In the genomic region with DNA sequence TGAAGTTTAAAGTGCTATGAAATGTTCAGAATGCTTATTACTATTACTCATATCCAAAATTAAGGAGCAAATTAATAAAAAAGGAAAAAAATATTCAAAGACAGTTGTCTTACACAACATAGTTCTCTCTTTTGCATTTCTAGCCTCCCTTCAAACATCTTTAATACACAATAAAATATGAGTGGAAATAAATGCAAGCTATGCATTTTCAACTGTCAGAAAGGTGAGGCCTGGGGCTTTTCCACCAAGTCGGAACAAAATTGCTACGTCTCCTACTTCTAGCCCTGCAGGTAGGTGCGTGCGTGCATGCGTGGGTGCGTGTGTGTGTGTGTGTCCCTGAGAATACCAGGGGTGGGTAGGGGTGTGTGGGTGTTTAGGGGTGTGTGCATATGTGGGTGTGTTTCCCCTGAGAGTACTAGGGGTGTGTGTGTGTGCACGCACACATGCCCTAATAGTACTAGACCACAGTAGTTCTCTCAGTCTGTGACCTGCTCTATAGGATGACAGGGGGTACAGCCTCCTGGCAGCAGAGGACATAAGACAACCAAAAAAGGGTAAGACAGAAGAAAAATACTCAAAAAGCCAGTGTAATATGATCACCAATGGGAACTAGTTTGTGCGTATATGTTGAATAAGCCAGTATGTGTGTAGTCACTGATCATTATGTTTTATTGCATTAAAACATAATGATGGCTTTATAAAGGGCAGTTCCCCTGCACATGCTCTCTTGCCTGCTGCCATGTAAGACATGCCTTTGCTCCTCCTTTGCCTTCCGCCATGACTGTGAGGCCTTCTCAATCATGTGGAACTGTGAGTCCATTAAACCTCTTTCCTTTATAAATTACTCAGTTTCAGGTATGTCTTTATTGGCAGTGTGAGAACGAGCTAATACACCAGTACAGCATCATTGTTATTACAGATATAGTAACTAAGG, we compare ENCODE assay signal across 23 cellular contexts.
"Had no signal": no experiment of that assay in that cellular context is flagged by ENCODE, and none has a peak within 500 bp of the region (broad histone marks: within the 10 kb centered on the region; RNA-seq: fewer than 3 reads in every experiment).

No MANE protein-coding gene starts in this region.

- H3K4me2 ChIP-seq: neural progenitor cell had no signal

- H2AFZ ChIP-seq: neural progenitor cell, parathyroid adenoma had no signal

- H3K4me1 ChIP-seq: esophagus squamous epithelium, lower lobe of right lung, neural progenitor cell, parathyroid adenoma, vagina had no signal

- H3K36me3 ChIP-seq: esophagus squamous epithelium, lower lobe of right lung, neural progenitor cell, thoracic aorta, tibial nerve, vagina had no signal

- DNase-seq: cortex of kidney; effector memory CD8-positive, alpha-beta T cell; erythroblast; esophagus squamous epithelium; foreskin melanocyte; glutamatergic neuron; left ventricle myocardium superior; lower lobe of right lung; natural killer cell; psoas muscle; right cardiac atrium; spleen; stimulated activated CD4-positive, alpha-beta T cell treated with anti-CD3 and anti-CD28 coated beads, Interleukin-4, amount 100 ng/mL, for 4 hours; stimulated activated naive CD8-positive, alpha-beta T cell treated with anti-CD3 and anti-CD28 coated beads, Interleukin-15, Interleukin-2, amounts not matched to agents 100 U/mL and 50 U/mL, for 24 hours had no signal

- H3K9ac ChIP-seq: neural progenitor cell, parathyroid adenoma had no signal

- H3K4me3 ChIP-seq: esophagus squamous epithelium, lower lobe of right lung, neural progenitor cell, psoas muscle, skin epidermis, spleen, thoracic aorta, tibial nerve, vagina had no signal

- H3K27me3 ChIP-seq: esophagus squamous epithelium, neural progenitor cell, spleen, tibial nerve, vagina had no signal

- H3K27ac ChIP-seq: esophagus squamous epithelium, lower lobe of right lung, neural progenitor cell, parathyroid adenoma, psoas muscle, skin epidermis, spleen, thoracic aorta, tibial nerve, vagina had no signal

- ATAC-seq: effector memory CD8-positive, alpha-beta T cell; left ventricle myocardium superior; lower lobe of right lung; natural killer cell; psoas muscle; right cardiac atrium; stimulated activated memory B cell treated with anti-CD40 and anti-IgM and Interleukin-4, amounts not matched to agents 10 μg/mL and 1 μg/mL and 100 μg/mL, for 72 hours; stimulated activated naive CD8-positive, alpha-beta T cell treated with anti-CD3 and anti-CD28 coated beads, Interleukin-15, Interleukin-2, amounts not matched to agents 100 U/mL and 50 U/mL, for 24 hours had no signal

- FAIRE-seq: endometrium, keratinocyte had no signal

- H3K9me3 ChIP-seq: esophagus squamous epithelium, lower lobe of right lung, vagina had no signal

- H3K79me2 ChIP-seq: parathyroid adenoma had no signal
